15 cellular contexts compared by ENCODE assay signal in the genomic region with DNA sequence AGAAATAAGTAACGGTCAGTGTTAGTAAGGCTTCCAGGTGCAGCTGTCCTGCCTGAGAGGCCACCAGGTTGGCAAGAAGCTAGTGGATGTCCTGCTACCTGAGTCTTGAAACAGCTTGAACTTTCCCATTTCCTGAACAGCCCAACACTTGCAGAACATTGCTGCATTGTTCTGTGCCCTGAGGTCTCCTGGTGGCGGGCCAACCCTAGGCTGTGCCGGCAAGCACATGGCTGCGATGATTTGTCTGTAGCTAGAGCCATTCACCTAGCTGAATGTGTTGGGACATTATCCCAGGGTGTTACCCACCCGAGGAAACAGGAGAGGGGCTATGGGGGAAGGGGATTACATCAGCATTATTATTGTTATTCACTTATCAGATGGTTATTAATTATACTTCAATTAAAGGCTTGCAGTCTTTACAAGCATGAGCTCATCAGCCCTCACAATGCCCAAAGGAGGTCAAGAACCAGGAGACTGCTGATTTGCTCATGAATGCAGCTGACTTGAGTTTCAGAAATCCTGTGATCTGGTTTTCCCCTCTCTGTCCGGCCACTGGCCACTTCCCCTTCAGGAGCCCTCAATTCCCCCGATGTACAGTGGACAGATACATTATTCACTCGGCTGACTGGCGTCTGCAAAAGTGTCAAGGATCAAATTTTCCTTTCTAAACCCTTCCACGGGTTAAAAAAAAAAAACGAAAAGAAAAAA.
DNase-seq lines count a peak whose midpoint lies in the region; ATAC-seq and FAIRE-seq lines count a peak whose summit lies in the region.
"Had no signal": no experiment of that assay in that cellular context is flagged by ENCODE, and none has a peak within 500 bp of the region (broad histone marks: within the 10 kb centered on the region; RNA-seq: fewer than 3 reads in every experiment).

No MANE protein-coding gene starts in this region.

- peak overlapping the region; percentile 44 for H3K27ac Mint-ChIP-seq in dendritic cell treated with granulocyte-macrophage colony-stimulating factor and Interleukin-4, amounts not matched to agents 40 ng/mL and 50 ng/mL, for 4 days
- H3K27ac Mint-ChIP-seq: activated B cell treated with CpG ODN at 0.5 μM for 24 hours had no signal

- no peaks in the 10 kb centered on the region for H3K36me3 Mint-ChIP-seq in dendritic cell treated with granulocyte-macrophage colony-stimulating factor and Interleukin-4, amounts not matched to agents 40 ng/mL and 50 ng/mL, for 4 days (ENCODE audit: low read depth)
- H3K36me3 Mint-ChIP-seq: CD4-positive, alpha-beta memory T cell had no signal

- peak; percentile 67 for ATAC-seq in GM19463 (IDR thresholded peaks at IDR 0.05; ENCODE audit: unreplicated experiment)
- peak; percentile 19 for ATAC-seq in left lobe of liver
- no peak for ATAC-seq in HG03378 (IDR thresholded peaks at IDR 0.05; ENCODE audit: unreplicated experiment)
- ATAC-seq in aorta (ENCODE audit: low FRiP score) = no peak
- ATAC-seq: lower lobe of right lung had no signal

- DNase-seq in left lobe of liver (ENCODE audit: low spot score) (no peak), small intestine (peak; percentile 72), NCI-H524 (lab: John Stamatoyannopoulos, UW) (no peak), AG20443 (ENCODE audit: low spot score) (no peak), aorta (no peak)
- DNase-seq: activated B cell treated with CpG ODN at 0.5 μM for 24 hours; brain microvascular endothelial cell; CD4-positive, alpha-beta memory T cell; lower lobe of right lung; NCI-H2227 treated with DMSO at 0.1 percent for 48 hours; right lobe of liver had no signal

- peaks cover 20% of the 10 kb centered on the region for H3K4me1 Mint-ChIP-seq in dendritic cell treated with granulocyte-macrophage colony-stimulating factor and Interleukin-4, amounts not matched to agents 40 ng/mL and 50 ng/mL, for 4 days (ENCODE audit: low read depth)

- intact Hi-C loops in dendritic cell treated with granulocyte-macrophage colony-stimulating factor and Interleukin-4, amounts not matched to agents 40 ng/mL and 50 ng/mL, for 4 days (cut with micrococcal nuclease) = no loop called here
- intact Hi-C loops in aorta (cut with DNase I) = no loop called here

- H3K27ac ChIP-seq in small intestine (ENCODE audit: low read depth in 1 of 2, low read length in 1 of 2) (peak overlapping the region; percentile 73 to 89), aorta (ENCODE audit: low read depth in 1 of 2, low read length in 2 of 2) (no peak overlapping the region)
- H3K27ac ChIP-seq: brain microvascular endothelial cell, lower lobe of right lung, right lobe of liver had no signal

- H3K9me3 ChIP-seq in small intestine (ENCODE audit: control insufficient read depth, low read depth) (no peaks in the 10 kb centered on the region), aorta (ENCODE audit: control insufficient read depth, low read length) (no peaks in the 10 kb centered on the region)
- H3K9me3 ChIP-seq: lower lobe of right lung, right lobe of liver, uterus had no signal

- H3K9me3 Mint-ChIP-seq in dendritic cell treated with granulocyte-macrophage colony-stimulating factor and Interleukin-4, amounts not matched to agents 40 ng/mL and 50 ng/mL, for 4 days = no peaks in the 10 kb centered on the region
- H3K9me3 Mint-ChIP-seq: activated B cell treated with CpG ODN at 0.5 μM for 24 hours; CD4-positive, alpha-beta memory T cell had no signal

- 15 to 40% (median 28%) methylated on average over 11 of the region's 11 CpGs for WGBS in small intestine, 3 donors
- WGBS in aorta, 2 donors = 78 to 79% methylated on average over 11 of the region's 11 CpGs

- H3K4me3 ChIP-seq in small intestine (ENCODE audit: low read depth in 1 of 2, low read length in 2 of 2) (no peak overlapping the region), aorta (ENCODE audit: low read length in 2 of 2) (no peak overlapping the region)
- H3K4me3 ChIP-seq: lower lobe of right lung, right lobe of liver, uterus had no signal

- peaks cover 16% of the 10 kb centered on the region for H3K27me3 Mint-ChIP-seq in dendritic cell treated with granulocyte-macrophage colony-stimulating factor and Interleukin-4, amounts not matched to agents 40 ng/mL and 50 ng/mL, for 4 days

- H3K4me3 Mint-ChIP-seq in dendritic cell treated with granulocyte-macrophage colony-stimulating factor and Interleukin-4, amounts not matched to agents 40 ng/mL and 50 ng/mL, for 4 days = no peak overlapping the region
- H3K4me3 Mint-ChIP-seq: activated B cell treated with CpG ODN at 0.5 μM for 24 hours; CD4-positive, alpha-beta memory T cell had no signal

- H3K4me1 ChIP-seq in small intestine (ENCODE audit: control insufficient read depth in 2 of 2, insufficient read depth in 1 of 2, low read depth in 1 of 2, low read length in 1 of 2) (peaks cover 10 to 24% of the 10 kb centered on the region in 2 donors), aorta (ENCODE audit: control insufficient read depth in 1 of 2, insufficient read depth in 2 of 2, low read length in 2 of 2) (peaks cover 0 to 2% of the 10 kb centered on the region in 2 donors)
- H3K4me1 ChIP-seq: right lobe of liver, uterus had no signal

- H3K27me3 ChIP-seq in small intestine (ENCODE audit: control insufficient read depth in 2 of 2, insufficient read depth in 2 of 2, low read length in 2 of 2) (no peaks in the 10 kb centered on the region), aorta (ENCODE audit: control insufficient read depth in 1 of 2, insufficient read depth in 2 of 2, low read length in 1 of 2) (no peaks in the 10 kb centered on the region)
- H3K27me3 ChIP-seq: brain microvascular endothelial cell, right lobe of liver, uterus had no signal

- no peak for FAIRE-seq in small intestine (lab: Jason Lieb, UNC)

- H3K36me3 ChIP-seq in small intestine (ENCODE audit: control insufficient read depth in 2 of 2, insufficient read depth in 2 of 2, low read length in 2 of 2) (no peaks in the 10 kb centered on the region), aorta (ENCODE audit: control insufficient read depth in 1 of 2, insufficient read depth in 2 of 2, low read length in 1 of 2) (no peaks in the 10 kb centered on the region)
- H3K36me3 ChIP-seq: brain microvascular endothelial cell, lower lobe of right lung, right lobe of liver, uterus had no signal

Comparison
In these comparisons a context has a peak if more than half of its experiments do, and no peak if none do; other contexts are left out.
1. ATAC-seq: peak in GM19463 (single experiment) and left lobe of liver (single experiment); none in HG03378 (single experiment) and aorta (single experiment).
2. H3K27ac ChIP-seq: peak in small intestine (2 of 2); none in aorta (0 of 2).